23 cellular contexts compared by ENCODE assay signal in the genomic region with DNA sequence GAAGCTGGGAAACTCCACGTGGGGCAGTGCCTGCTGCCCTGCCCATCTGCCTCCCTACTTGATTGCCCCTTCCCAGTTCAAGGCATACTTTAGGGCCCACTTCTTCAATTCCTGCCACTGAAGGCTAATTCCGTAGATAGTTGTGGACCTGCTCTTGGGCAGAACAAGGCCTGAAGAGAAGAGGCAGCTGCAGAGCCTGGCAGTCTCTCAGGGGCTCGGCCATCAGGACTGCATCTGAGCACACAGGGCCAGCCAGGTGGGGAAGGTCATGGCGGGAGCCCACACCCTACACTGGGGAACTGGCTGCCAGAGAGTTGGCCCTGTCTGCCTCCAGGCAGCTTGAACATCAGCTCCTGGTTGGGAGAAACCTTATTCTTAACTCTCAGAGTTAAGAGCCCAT. TPM values are rescaled to one million over a fixed set of nuclear protein-coding genes. Genes with fewer than 3 reads are reported as not detected.
A peak's percentile ranks its signal among the peaks of the same experiment; 100 is the strongest.
DNase-seq lines count a peak whose midpoint lies in the region; FAIRE-seq and TF ChIP-seq lines count a peak whose summit lies in the region.
"Had no signal": no experiment of that assay in that cellular context is flagged by ENCODE, and none has a peak within 500 bp of the region (broad histone marks: within the 10 kb centered on the region; RNA-seq: fewer than 3 reads in every experiment).

No MANE protein-coding gene starts in this region.

- H3K36me3 Mint-ChIP-seq in activated CD4-positive, alpha-beta memory T cell treated with anti-CD3 and anti-CD28 coated beads, Interleukin-2, amount 10 ng/mL, durations not matched to agents 7 days and 5 days (ENCODE audit: low read depth), result no peaks in the 10 kb centered on the region
- H3K36me3 Mint-ChIP-seq: CD8-positive, alpha-beta memory T cell had no signal

- no peak overlapping the region for H2BK12ac ChIP-seq in H1 (ENCODE audit: low read depth, low read length)

- no peak overlapping the region for H3K23ac ChIP-seq in H1 (ENCODE audit: insufficient read length)

- H3K9ac ChIP-seq in H1 (replicated peaks in 1 of 4; ENCODE audit: extremely low read depth in 1 of 4, low read depth in 3 of 4, low read length in 3 of 4), result no peak overlapping the region
- H3K9ac ChIP-seq: SK-N-SH had no signal

- H4K20me1 ChIP-seq in H1 (replicated peaks in 1 of 2; ENCODE audit: control insufficient read depth in 1 of 2, insufficient read depth in 2 of 2, low read length in 2 of 2), result no peaks in the 10 kb centered on the region

- H3K27me3 Mint-ChIP-seq in activated CD4-positive, alpha-beta memory T cell treated with anti-CD3 and anti-CD28 coated beads, Interleukin-2, amount 10 ng/mL, durations not matched to agents 7 days and 5 days, result no peaks in the 10 kb centered on the region
- H3K27me3 Mint-ChIP-seq: CD8-positive, alpha-beta memory T cell had no signal

- no peak for TF ChIP-seq EP300 in H1 (IDR thresholded peaks at IDR 0.05; ENCODE audit: borderline replicate concordance in 1 of 2, low read depth in 2 of 2, low read length in 2 of 2)

- H3K4ac ChIP-seq in H1 (replicated peaks; ENCODE audit: insufficient read length, low read depth, low read length), result no peak overlapping the region

- no peak for TF ChIP-seq RAD21 in H1 (IDR thresholded peaks at IDR 0.05 in 1 of 2, conservative IDR thresholded peaks at IDR 0.05 in 1 of 2; ENCODE audit: low read depth in 2 of 2, low read length in 2 of 2)

- H3K18ac ChIP-seq in H1 (ENCODE audit: extremely low read depth, low read length), result no peak overlapping the region

- no peak overlapping the region for H2BK15ac ChIP-seq in H1 (ENCODE audit: low read length)

- CTCF ChIA-PET in H1 (lab: Charles Lee; ENCODE audit: partially characterized antibody), result interaction anchor here (1.6 kb wide), 1 partner anchor 88 kb away, joined by 5 read pairs; no protein-coding TSS in a partner anchor
- CTCF ChIA-PET in activated CD4-positive, alpha-beta memory T cell treated with anti-CD3 and anti-CD28 coated beads, Interleukin-2, amount 10 ng/mL, durations not matched to agents 7 days and 5 days (lab: Charles Lee), result no interaction called here

- no peaks in the 10 kb centered on the region for H3K79me2 ChIP-seq in H1 (ENCODE audit: control insufficient read depth in 1 of 2, insufficient read depth in 2 of 2, low read length in 2 of 2)

- H3K9me3 Mint-ChIP-seq in activated CD4-positive, alpha-beta memory T cell treated with anti-CD3 and anti-CD28 coated beads, Interleukin-2, amount 10 ng/mL, durations not matched to agents 7 days and 5 days, result no peaks in the 10 kb centered on the region
- H3K9me3 Mint-ChIP-seq: CD8-positive, alpha-beta memory T cell had no signal

- H2BK5ac ChIP-seq in H1 (ENCODE audit: low read depth, low read length), result no peak overlapping the region

- H4K5ac ChIP-seq in H1 (ENCODE audit: insufficient read length, low read depth, low read length), result no peak overlapping the region

- H2BK20ac ChIP-seq in H1 (ENCODE audit: low read length), result no peak overlapping the region

- no peak overlapping the region for H3K27ac Mint-ChIP-seq in activated CD4-positive, alpha-beta memory T cell treated with anti-CD3 and anti-CD28 coated beads, Interleukin-2, amount 10 ng/mL, durations not matched to agents 7 days and 5 days
- H3K27ac Mint-ChIP-seq: CD8-positive, alpha-beta memory T cell had no signal

- H2AK5ac ChIP-seq in H1 (ENCODE audit: low read depth, low read length), result no peak overlapping the region

- no peak overlapping the region for H3K27ac ChIP-seq in H1 (ENCODE audit: low read depth, low read length)
- H3K27ac ChIP-seq: C4-2B had no signal

- no peak overlapping the region for H3K56ac ChIP-seq in H1 (replicated peaks; ENCODE audit: insufficient read length, low read depth, low read length)

- H3K4me3 Mint-ChIP-seq in activated CD4-positive, alpha-beta memory T cell treated with anti-CD3 and anti-CD28 coated beads, Interleukin-2, amount 10 ng/mL, durations not matched to agents 7 days and 5 days, result no peak overlapping the region
- H3K4me3 Mint-ChIP-seq: CD8-positive, alpha-beta memory T cell had no signal

- H3K9me3 ChIP-seq in H1 (ENCODE audit: insufficient read depth in 2 of 2, low read depth in 1 of 2, low read length in 1 of 2), result no peaks in the 10 kb centered on the region
- H3K9me3 ChIP-seq: MG63, SK-N-SH had no signal

- no peaks in the 10 kb centered on the region for H3K27me3 ChIP-seq in H1 (replicated peaks in 1 of 4; ENCODE audit: control insufficient read depth in 3 of 4, extremely low read depth in 1 of 4, insufficient read depth in 3 of 4, low read length in 3 of 4)
- H3K27me3 ChIP-seq: MG63 had no signal

- no peaks in the 10 kb centered on the region for H3K23me2 ChIP-seq in H1 (ENCODE audit: low read depth, low read length)

- no peak overlapping the region for H3K4me2 ChIP-seq in H1 (ENCODE audit: insufficient read depth in 1 of 2, low read depth in 2 of 2, low read length in 2 of 2)
- H3K4me2 ChIP-seq: SK-N-SH had no signal

- H4K8ac ChIP-seq in H1 (ENCODE audit: extremely low read depth, insufficient read depth, low read length), result peak overlapping the region; percentile 90

- peak; percentile 41 for DNase-seq in activated effector memory CD4-positive, alpha-beta T cell treated with anti-CD3 and anti-CD28 coated beads, Interleukin-2, amount 50 U/mL, for 16 hours
- no peak for DNase-seq in activated effector memory CD4-positive, alpha-beta T cell treated with Interleukin-2 at 50 U/mL for 16 hours
- DNase-seq in H1 (ENCODE audit: low read depth in 1 of 2, low spot score in 2 of 2), result peak in 1 of 2 experiments; percentile 37
- DNase-seq in myocyte (ENCODE audit: low read depth), result peak; percentile 20
- DNase-seq in activated CD4-positive, alpha-beta memory T cell treated with anti-CD3 and anti-CD28 coated beads, Interleukin-2, amount 10 ng/mL, durations not matched to agents 7 days and 5 days, result no peak
- DNase-seq in cerebellar nuclear complex (lab: John Stamatoyannopoulos, UW), result no peak
- no peak for DNase-seq in NCI-H226
- DNase-seq: Calu3; CD8-positive, alpha-beta memory T cell; DMS153; Kasumi-1; MG63; NCI-H1417 treated with DMSO at 0.1 percent for 48 hours; NCI-H187; NCI-H2107; NCI-H510A; NK-92 treated with Interleukin-12 subunit alpha and Interleukin-12 subunit beta, amount 100 ng/mL, for 24 hours; SIG-M5; SK-N-SH had no signal

- no peak overlapping the region for H3K4me3 ChIP-seq in H1 (ENCODE audit: extremely low read depth in 1 of 4, insufficient read depth in 2 of 4, low read depth in 3 of 4, low read length in 4 of 4)
- H3K4me3 ChIP-seq: MG63 had no signal

- WGBS in H1 (ENCODE audit: extremely low coverage in 1 of 2, insufficient coverage in 1 of 2, insufficient read length in 1 of 2, insufficient replicate concordance in 2 of 2, low coverage in 1 of 2, low lambda C conversion rate in 2 of 2, missing lambda C conversion rate in 1 of 2), 2 experiments, result 86% methylated on average over 4 of the region's 4 CpGs; no CpG with 5 or more reads in 1 of the 2 experiments

- H3K4me1 ChIP-seq in H1 (replicated peaks in 1 of 4; ENCODE audit: control insufficient read depth in 3 of 4, insufficient read depth in 4 of 4, low read length in 3 of 4), result peaks cover 0 to 1% (median 0%) of the 10 kb centered on the region in 4 experiments; a peak in 1 of 7 replicates

- H3K4me1 Mint-ChIP-seq in activated CD4-positive, alpha-beta memory T cell treated with anti-CD3 and anti-CD28 coated beads, Interleukin-2, amount 10 ng/mL, durations not matched to agents 7 days and 5 days, result no peaks in the 10 kb centered on the region
- H3K4me1 Mint-ChIP-seq: CD8-positive, alpha-beta memory T cell had no signal

- H3K14ac ChIP-seq in H1 (ENCODE audit: insufficient read length), result no peak overlapping the region

- H4K91ac ChIP-seq in H1 (replicated peaks; ENCODE audit: insufficient read length, low read length), result no peak overlapping the region

- POLR2A ChIA-PET in H1 (lab: Charles Lee; ENCODE audit: partially characterized antibody), result interaction anchor here (2.1 kb wide), 1 partner anchor 31 kb away, joined by 16 read pairs; a partner anchor contains a TSS
- POLR2A ChIA-PET in activated CD4-positive, alpha-beta memory T cell treated with anti-CD3 and anti-CD28 coated beads, Interleukin-2, amount 10 ng/mL, durations not matched to agents 7 days and 5 days (lab: Charles Lee), result no interaction called here

- H3K36me3 ChIP-seq in H1 (ENCODE audit: control insufficient read depth in 2 of 4, insufficient read depth in 4 of 4, low read length in 3 of 4), result no peaks in the 10 kb centered on the region
- H3K36me3 ChIP-seq: MG63 had no signal

- no peak overlapping the region for H2BK120ac ChIP-seq in H1 (replicated peaks; ENCODE audit: low read depth, low read length)

- no peak for FAIRE-seq in H1 (lab: Jason Lieb, UNC)
- FAIRE-seq: A204.1, G401.6, H54 had no signal

- H2AFZ ChIP-seq in H1 (ENCODE audit: low read length), result no peak overlapping the region

- TF ChIP-seq CTCF in H1 (IDR thresholded peaks at IDR 0.05; ENCODE audit: control extremely low read depth in 1 of 3, insufficient read depth in 1 of 3, low read depth in 1 of 3, low read length in 3 of 3), result no peak

- H3K79me1 ChIP-seq in H1 (ENCODE audit: low read depth, low read length), result no peaks in the 10 kb centered on the region

- TF ChIP-seq POLR2A in H1 (IDR thresholded peaks at IDR 0.05; ENCODE audit: control extremely low read depth in 1 of 2, low read depth in 2 of 2, low read length in 2 of 2), result no peak

TF ChIP-seq in H1, 55 proteins besides CTCF, POLR2A, EP300 and RAD21 (continues in another document):
- TF ChIP-seq EGR1 (IDR thresholded peaks at IDR 0.05; ENCODE audit: borderline replicate concordance, low read depth, low read length) (no peak), KDM5A (IDR thresholded peaks at IDR 0.05; ENCODE audit: low read length) (no peak), SUZ12 (IDR thresholded peaks at IDR 0.05; ENCODE audit: low read length) (no peak), TAF7 (optimal IDR thresholded peaks at IDR 0.05; ENCODE audit: borderline replicate concordance, low read depth, low read length) (no peak), RFX5 (IDR thresholded peaks at IDR 0.05; ENCODE audit: borderline replicate concordance, low read depth, low read length) (no peak), NANOG (IDR thresholded peaks at IDR 0.05; ENCODE audit: insufficient read depth, low read depth, low read length, poor library complexity, severe bottlenecking) (no peak)

RNA-seq across cellular contexts. Expression of a gene that starts 31.0 kb away (rescaled TPM):
- total RNA-seq in H1 (2021; fragmentation: NEBNext Ultra II Directional; extraction: Animal tissue kit (Norgen Biotek cat#: 25700)), result 101 and 113 TPM in 2 replicates
- polyA plus RNA-seq in H1 (2011; rRNA removed), result 140 and 261 TPM in 2 replicates
- 182 TPM for polyA plus RNA-seq in H1 (2011; cell fraction: cytosol; rRNA removed)
- polyA plus RNA-seq in H1 (2011; cell fraction: nucleus; rRNA removed), result 463 TPM
- 96.0 to 127 TPM (median 113 TPM) in 4 replicates for polyA plus RNA-seq in H1 (2012, experiment 1 of 2)
- 29.4 TPM for polyA plus RNA-seq in H1 (2012, experiment 2 of 2)
- polyA plus RNA-seq in H1 (2013, experiment 1 of 2), result 74.6 TPM
- 66.1 TPM for polyA plus RNA-seq in H1 (2013, experiment 2 of 2)
- 59.7 and 102 TPM in 2 replicates for polyA minus RNA-seq in H1 (2011; rRNA and poly(A)+ RNA removed)
- polyA minus RNA-seq in H1 (2011; cell fraction: cytosol; rRNA and poly(A)+ RNA removed), result 76.1 TPM
- 120 TPM for polyA minus RNA-seq in H1 (2011; cell fraction: nucleus; rRNA and poly(A)+ RNA removed)
- total RNA-seq in myocyte, result 128 and 134 TPM in 2 replicates
- polyA plus RNA-seq in myocyte (2012), result 85.8 TPM
- total RNA-seq in activated CD4-positive, alpha-beta memory T cell treated with anti-CD3 and anti-CD28 coated beads, Interleukin-2, amount 10 ng/mL, durations not matched to agents 7 days and 5 days, result 100 to 1,000 TPM; 143 to 155 TPM

Comparison
In these comparisons a context has a peak if more than half of its experiments do, and no peak if none do; other contexts are left out.
1. DNase-seq: peak in activated effector memory CD4-positive, alpha-beta T cell treated with anti-CD3 and anti-CD28 coated beads, Interleukin-2, amount 50 U/mL, for 16 hours (single experiment) and myocyte (single experiment); none in activated effector memory CD4-positive, alpha-beta T cell treated with Interleukin-2 at 50 U/mL for 16 hours (single experiment), activated CD4-positive, alpha-beta memory T cell treated with anti-CD3 and anti-CD28 coated beads, Interleukin-2, amount 10 ng/mL, durations not matched to agents 7 days and 5 days (single experiment), cerebellar nuclear complex (0 of 2) and NCI-H226 (single experiment).